In genomic region chr1:76352741-76353435, GRCh38 we compare ENCODE assay signal across 12 cellular contexts.
DNase-seq lines count a peak whose midpoint lies in the region.
"Had no signal": no experiment of that assay in that cellular context is flagged by ENCODE, and none has a peak within 500 bp of the region (broad histone marks: within the 10 kb centered on the region; RNA-seq: fewer than 3 reads in every experiment).

No MANE protein-coding gene starts in this region.

- H3K36me3 Mint-ChIP-seq in IgD-negative memory B cell = no peaks in the 10 kb centered on the region
- H3K36me3 Mint-ChIP-seq: CD4-positive, alpha-beta memory T cell had no signal

- peak; percentile 59 for DNase-seq in G401 (ENCODE audit: low spot score)
- peak; percentile 85 for DNase-seq in NCI-H82 treated with DMSO at 0.1 percent for 48 hours (lab: John Stamatoyannopoulos, UW; ENCODE audit: unreplicated experiment)
- peak; percentile 53 for DNase-seq in cerebellum (ENCODE audit: low spot score)
- no peak for DNase-seq in amniotic stem cell (lab: John Stamatoyannopoulos, UW)
- no peak for DNase-seq in DMS53 treated with DMSO at 0.1 percent for 48 hours (lab: John Stamatoyannopoulos, UW; ENCODE audit: unreplicated experiment)
- DNase-seq in activated effector memory CD4-positive, alpha-beta T cell treated with Interleukin-2 at 50 U/mL for 16 hours = no peak
- DNase-seq: BE2C; CD4-positive, alpha-beta memory T cell; H9; IMR-90 had no signal

- in situ Hi-C loops in G401 (cut with HindIII; ENCODE audit: low sequenced_read_pairs) = no loop called here

- H3K4me3 Mint-ChIP-seq in IgD-negative memory B cell = no peak overlapping the region
- H3K4me3 Mint-ChIP-seq: CD4-positive, alpha-beta memory T cell; GM23338 had no signal

- H3K4me1 Mint-ChIP-seq in IgD-negative memory B cell = peaks cover 0 to 9% (median 5%) of the 10 kb centered on the region in 3 donors

- H3K27ac Mint-ChIP-seq in IgD-negative memory B cell = peak overlapping the region in 2 of 3 donors; percentile 17 to 25
- H3K27ac Mint-ChIP-seq: CD4-positive, alpha-beta memory T cell; GM23338 had no signal

- H3K27me3 Mint-ChIP-seq in IgD-negative memory B cell = no peaks in the 10 kb centered on the region

- H3K9me3 Mint-ChIP-seq in IgD-negative memory B cell = peaks cover 0 to 2% (median 0%) of the 10 kb centered on the region in 3 donors
- H3K9me3 Mint-ChIP-seq: CD4-positive, alpha-beta memory T cell; GM23338; H9 had no signal

Comparison
In these comparisons a context has a peak if more than half of its experiments do, and no peak if none do; other contexts are left out.
1. DNase-seq: peak in G401 (single experiment), NCI-H82 treated with DMSO at 0.1 percent for 48 hours (single experiment) and cerebellum (single experiment); none in amniotic stem cell (single experiment), DMS53 treated with DMSO at 0.1 percent for 48 hours (single experiment) and activated effector memory CD4-positive, alpha-beta T cell treated with Interleukin-2 at 50 U/mL for 16 hours (single experiment).